ENCODE assay signal across 8 cellular contexts in the genomic region with DNA sequence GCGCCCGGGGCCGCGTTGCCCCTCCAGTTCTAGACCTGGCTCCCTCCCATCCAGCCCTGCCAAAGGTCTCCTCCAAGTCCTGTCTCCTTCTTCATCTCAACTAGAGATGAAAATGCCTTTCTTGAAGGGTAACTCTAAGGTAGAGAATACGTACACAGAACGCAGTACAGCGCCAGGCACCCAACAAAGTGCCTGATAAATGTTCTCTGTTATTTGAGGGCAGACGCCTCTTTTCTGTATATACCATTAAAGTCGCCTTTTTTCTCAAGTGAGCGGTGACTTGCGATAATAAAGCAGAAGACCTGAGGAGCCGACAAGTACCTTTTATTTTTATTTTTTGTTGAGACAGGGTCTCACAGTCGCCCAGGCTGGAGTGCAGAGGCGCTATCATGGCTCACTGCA. TPM values are rescaled to one million over a fixed set of nuclear protein-coding genes. Genes with fewer than 3 reads are reported as not detected.
A peak's percentile ranks its signal among the peaks of the same experiment; 100 is the strongest.
DNase-seq lines count a peak whose midpoint lies in the region; ATAC-seq, FAIRE-seq and TF ChIP-seq lines count a peak whose summit lies in the region.

No MANE protein-coding gene starts in this region.

- H3K79me2 ChIP-seq in GM12878 (ENCODE audit: control insufficient read depth, insufficient read depth, low read length) = no peaks in the 10 kb centered on the region

- WGBS in GM12878 (ENCODE audit: insufficient coverage, insufficient replicate concordance, low lambda C conversion rate, missing lambda C conversion rate) = 6% methylated on average over 14 of the region's 14 CpGs
- 51 to 62% methylated on average over 10 to 14 of the region's 14 CpGs for whole genome bisulfite sequencing in upper lobe of left lung, 2 donors

- no peaks in the 10 kb centered on the region for H4K20me1 ChIP-seq in GM12878 (ENCODE audit: control insufficient read depth, insufficient read depth)

- no peaks in the 10 kb centered on the region for H3K9me3 ChIP-seq in GM12878 (replicated peaks; ENCODE audit: control insufficient read depth, insufficient read depth, low read length)
- no peaks in the 10 kb centered on the region for H3K9me3 ChIP-seq in upper lobe of left lung

- no peaks in the 10 kb centered on the region for H3K9me3 Mint-ChIP-seq in activated naive CD4-positive, alpha-beta T cell treated with anti-CD3 and anti-CD28 coated beads, Interleukin-2, amount 10 ng/mL, durations not matched to agents 7 days and 5 days
- no peaks in the 10 kb centered on the region for H3K9me3 Mint-ChIP-seq in memory B cell

- intact Hi-C loops in GM12878 (cut with micrococcal nuclease; ENCODE audit: unreplicated experiment) = no loop called here

- TF ChIP-seq POLR2A in GM12878 (IDR thresholded peaks at IDR 0.05; ENCODE audit: low read depth, low read length) = no peak
- TF ChIP-seq POLR2A in upper lobe of left lung (IDR thresholded peaks at IDR 0.05) = no peak

- H3K27me3 ChIP-seq in GM12878 (replicated peaks in 1 of 2; ENCODE audit: control insufficient read depth in 2 of 2, insufficient read depth in 2 of 2, low read length in 1 of 2) = no peaks in the 10 kb centered on the region
- no peaks in the 10 kb centered on the region for H3K27me3 ChIP-seq in upper lobe of left lung

- H3K36me3 ChIP-seq in GM12878 (ENCODE audit: control insufficient read depth in 2 of 2, insufficient read depth in 2 of 2, low read length in 1 of 2) (no peaks in the 10 kb centered on the region), upper lobe of left lung (peaks cover 0 to 5% (median 0%) of the 10 kb centered on the region in 4 donors)

- H3K4me3 Mint-ChIP-seq in activated naive CD4-positive, alpha-beta T cell treated with anti-CD3 and anti-CD28 coated beads, Interleukin-2, amount 10 ng/mL, durations not matched to agents 7 days and 5 days = peak overlapping the region; percentile 79
- peak overlapping the region; percentile 94 for H3K4me3 Mint-ChIP-seq in memory B cell

- TF ChIP-seq CTCF in GM12878 (IDR thresholded peaks at IDR 0.05 in 2 of 3, conservative IDR thresholded peaks at IDR 0.05 in 1 of 3; ENCODE audit: control insufficient read depth in 2 of 3, extremely low read depth in 1 of 3, insufficient read depth in 1 of 3, low read depth in 3 of 3, low read length in 3 of 3) (no peak), upper lobe of left lung (IDR thresholded peaks at IDR 0.05) (no peak), GM20000 (IDR thresholded peaks at IDR 0.05; ENCODE audit: extremely low read depth, missing control alignments) (no peak)

- H3K27ac ChIP-seq in GM12878 (ENCODE audit: control insufficient read depth, insufficient read depth) (no peak overlapping the region), upper lobe of left lung (peak overlapping the region; percentile 93 to 98 (median 94))

- BruUV-seq in GM12878 (replicated peaks; lab: Mats Ljungman, UMichigan) = no TSS peak

- peak overlapping the region; percentile 86 for H2AFZ ChIP-seq in GM12878 (ENCODE audit: control insufficient read depth, low read depth, low read length)

- H3K4me2 ChIP-seq in GM12878 (ENCODE audit: control insufficient read depth, insufficient read depth) = peak overlapping the region; percentile 78

- CTCF ChIA-PET in activated naive CD4-positive, alpha-beta T cell treated with anti-CD3 and anti-CD28 coated beads, Interleukin-2, amount 10 ng/mL, durations not matched to agents 7 days and 5 days (lab: Charles Lee) = no interaction called here
- CTCF ChIA-PET in GM12878 (lab: Yijun Ruan, JAX) = interaction anchor here (0.7 to 3.5 kb wide), 5 partner anchors 10 to 258 kb away, joined by 3 to 36 read pairs (median 5); no protein-coding TSS in a partner anchor

- TF ChIP-seq RAD21 in GM12878 (IDR thresholded peaks at IDR 0.05; ENCODE audit: insufficient read depth, low read depth, low read length) = no peak

- SMC1A ChIA-PET in GM12878 (lab: Charles Lee; ENCODE audit: uncharacterized antibody, unreplicated experiment) = interaction anchor here (1.2 to 1.7 kb wide), 2 partner anchors 17 to 19 kb away, joined by 3 to 5 read pairs; no protein-coding TSS in a partner anchor

- H3K27me3 Mint-ChIP-seq in activated naive CD4-positive, alpha-beta T cell treated with anti-CD3 and anti-CD28 coated beads, Interleukin-2, amount 10 ng/mL, durations not matched to agents 7 days and 5 days = peaks cover 3% of the 10 kb centered on the region
- H3K27me3 Mint-ChIP-seq in memory B cell = no peaks in the 10 kb centered on the region

- H3K4me1 Mint-ChIP-seq in activated naive CD4-positive, alpha-beta T cell treated with anti-CD3 and anti-CD28 coated beads, Interleukin-2, amount 10 ng/mL, durations not matched to agents 7 days and 5 days = peaks cover 22% of the 10 kb centered on the region
- peaks cover 20% of the 10 kb centered on the region for H3K4me1 Mint-ChIP-seq in memory B cell

- no peak for DNase-seq in activated naive CD4-positive, alpha-beta T cell treated with anti-CD3 and anti-CD28 coated beads, Interleukin-2, amount 10 ng/mL, durations not matched to agents 7 days and 5 days
- DNase-seq in activated naive CD4-positive, alpha-beta T cell treated with anti-CD3 and anti-CD28 coated beads, Interleukin-2, amount 50 U/mL, for 16 hours = no peak
- no peak for DNase-seq in GM12878 (ENCODE audit: low read depth, low spot score)
- no peak for DNase-seq in memory B cell (ENCODE audit: low spot score in 2 of 2)
- no peak for DNase-seq in upper lobe of left lung
- DNase-seq in CD1c-positive myeloid dendritic cell (ENCODE audit: extremely low spot score) = no peak
- no peak for DNase-seq in GM20000 (ENCODE audit: low spot score)

- FAIRE-seq in GM12878 (lab: Jason Lieb, UNC) = no peak

- peak overlapping the region; percentile 75 for H3K4me3 ChIP-seq in GM12878
- peak overlapping the region; percentile 67 to 84 (median 77) for H3K4me3 ChIP-seq in upper lobe of left lung

- TF ChIP-seq EP300 in GM12878 (IDR thresholded peaks at IDR 0.05; ENCODE audit: borderline replicate concordance in 1 of 2, control insufficient read depth in 1 of 2, low read depth in 2 of 2, low read length in 2 of 2) = no peak
- no peak for TF ChIP-seq EP300 in upper lobe of left lung (IDR thresholded peaks at IDR 0.05)

- peaks cover 24% of the 10 kb centered on the region for H3K4me1 ChIP-seq in GM12878 (ENCODE audit: control insufficient read depth, insufficient read depth, low read length)
- peaks cover 8 to 31% (median 20%) of the 10 kb centered on the region in 4 donors for H3K4me1 ChIP-seq in upper lobe of left lung

- no peak overlapping the region for H3K9ac ChIP-seq in GM12878 (ENCODE audit: control insufficient read depth, insufficient read depth, low read length)

- in situ Hi-C loops in GM12878 (cut with MboI) = no loop called here

- H3K27ac Mint-ChIP-seq in activated naive CD4-positive, alpha-beta T cell treated with anti-CD3 and anti-CD28 coated beads, Interleukin-2, amount 10 ng/mL, durations not matched to agents 7 days and 5 days = peak overlapping the region; percentile 84
- peak overlapping the region; percentile 86 for H3K27ac Mint-ChIP-seq in memory B cell

- RAD21 ChIA-PET in GM12878 (lab: Charles Lee; ENCODE audit: unreplicated experiment) = interaction anchor here (2.1 kb wide), 1 partner anchor 17 kb away, joined by 5 read pairs; no protein-coding TSS in a partner anchor

- no peaks in the 10 kb centered on the region for H3K36me3 Mint-ChIP-seq in activated naive CD4-positive, alpha-beta T cell treated with anti-CD3 and anti-CD28 coated beads, Interleukin-2, amount 10 ng/mL, durations not matched to agents 7 days and 5 days
- peaks cover 3% of the 10 kb centered on the region for H3K36me3 Mint-ChIP-seq in memory B cell

- POLR2A ChIA-PET in GM12878 (lab: Charles Lee) = interaction anchor here (0.6 kb wide), 1 partner anchor 796 kb away, joined by 3 read pairs; no protein-coding TSS in a partner anchor

- ATAC-seq in GM12878 = no peak
- peak; percentile 7 for ATAC-seq in memory B cell (ENCODE audit: low read depth)
- ATAC-seq in upper lobe of left lung (ENCODE audit: low FRiP score in 2 of 2) = no peak
- no peak for ATAC-seq in HG03139 (IDR thresholded peaks at IDR 0.05; ENCODE audit: unreplicated experiment)

RNA-seq across cellular contexts. Expression of a gene that starts 0.8 kb away (rescaled TPM):
- total RNA-seq in GM12878 (2013; cell fraction: nucleolus; rRNA removed) = 1.1 and 1.9 TPM in 2 replicates
- total RNA-seq in GM12878 (2014; rRNA removed) = 19.0 and 25.1 TPM in 2 replicates
- total RNA-seq in GM12878 (2014; rRNA removed; fragmentation: Illumina TruSeq; extraction: Trizol) = 18.5 and 20.8 TPM in 2 replicates
- total RNA-seq in GM12878 (2021) = 38.4 and 43.6 TPM in 2 replicates
- 7.2 TPM for polyA plus RNA-seq in GM12878 (2011; ENCODE audit: low read depth)
- polyA plus RNA-seq in GM12878 (2011; rRNA removed) = 37.0 and 40.8 TPM in 2 replicates
- 29.0 TPM in 2 replicates for polyA plus RNA-seq in GM12878 (2011; cell fraction: cytosol; rRNA removed)
- 9.0 and 10.1 TPM in 2 replicates for polyA plus RNA-seq in GM12878 (2011; cell fraction: nucleus; rRNA removed)
- polyA plus RNA-seq in GM12878 (2012) = 19.2 and 31.7 TPM in 2 replicates
- 42.3 and 45.3 TPM in 2 replicates for polyA plus RNA-seq in GM12878 (2014; fragmentation: Illumina TruSeq; extraction: Trizol)
- 1 to 10 TPM; 6.0 to 6.2 TPM for polyA plus RNA-seq in GM12878 (2014; fragmentation: Nextera tagmentation; extraction: Ambion mirVana)
- polyA plus RNA-seq in GM12878 (2014; rRNA removed) = 34.5 and 35.5 TPM in 2 replicates
- 10 to 100 TPM; 23.1 to 23.5 TPM for polyA plus RNA-seq in GM12878 (2016; fragmentation: Nextera tagmentation; extraction: Ambion mirVana)
- polyA minus RNA-seq in GM12878 (2011; rRNA and poly(A)+ RNA removed) = 18.1 and 18.3 TPM in 2 replicates
- polyA minus RNA-seq in GM12878 (2011; cell fraction: cytosol; rRNA and poly(A)+ RNA removed) = 13.1 and 15.2 TPM in 2 replicates
- 2.3 and 4.8 TPM in 2 replicates for polyA minus RNA-seq in GM12878 (2011; cell fraction: nucleus; rRNA and poly(A)+ RNA removed)
- total RNA-seq in upper lobe of left lung = 100 to 1,000 TPM in 3 of 6 donors, 10 to 100 TPM in 3; 75.4 to 235 (median 119) TPM

RNA-seq across cellular contexts. Expression of a gene that starts 17.7 kb away (rescaled TPM):
- 31.1 and 32.4 TPM in 2 replicates for total RNA-seq in GM12878 (2013; cell fraction: nucleolus; rRNA removed)
- total RNA-seq in GM12878 (2014; rRNA removed) (31.1 and 32.6 TPM in 2 replicates), GM12878 (2014; rRNA removed; fragmentation: Illumina TruSeq; extraction: Trizol) (20.6 and 25.3 TPM in 2 replicates), GM12878 (2021) (38.3 and 39.0 TPM in 2 replicates), upper lobe of left lung (10 to 100 TPM; 51.2 to 99.9 (median 77.6) TPM)
- polyA plus RNA-seq in GM12878 (2011; ENCODE audit: low read depth) = 19.3 TPM
- polyA plus RNA-seq in GM12878 (2011; rRNA removed) (35.4 and 57.1 TPM in 2 replicates), GM12878 (2014; fragmentation: Illumina TruSeq; extraction: Trizol) (28.4 and 34.4 TPM in 2 replicates), GM12878 (2014; fragmentation: Nextera tagmentation; extraction: Ambion mirVana) (10 to 100 TPM; 30.4 to 44.8 TPM), GM12878 (2014; rRNA removed) (26.7 and 28.7 TPM in 2 replicates), GM12878 (2016; fragmentation: Nextera tagmentation; extraction: Ambion mirVana) (10 to 100 TPM; 31.4 to 39.2 TPM)
- 47.8 and 61.9 TPM in 2 replicates for polyA plus RNA-seq in GM12878 (2011; cell fraction: cytosol; rRNA removed)
- polyA plus RNA-seq in GM12878 (2011; cell fraction: nucleus; rRNA removed) = 35.6 and 51.9 TPM in 2 replicates
- polyA plus RNA-seq in GM12878 (2012) = 20.8 and 20.9 TPM in 2 replicates
- polyA minus RNA-seq in GM12878 (2011; rRNA and poly(A)+ RNA removed) = 44.6 and 50.3 TPM in 2 replicates
- 15.6 and 23.2 TPM in 2 replicates for polyA minus RNA-seq in GM12878 (2011; cell fraction: cytosol; rRNA and poly(A)+ RNA removed)
- polyA minus RNA-seq in GM12878 (2011; cell fraction: nucleus; rRNA and poly(A)+ RNA removed) = 33.2 and 41.0 TPM in 2 replicates

RNA-seq across cellular contexts. Expression of a gene that starts 17.7 kb away (rescaled TPM):
- total RNA-seq in GM12878 (2013; cell fraction: nucleolus; rRNA removed) = 12.2 and 15.0 TPM in 2 replicates
- total RNA-seq in GM12878 (2014; rRNA removed) (3.7 and 3.8 TPM in 2 replicates), GM12878 (2014; rRNA removed; fragmentation: Illumina TruSeq; extraction: Trizol) (2.7 and 3.0 TPM in 2 replicates), GM12878 (2021) (5.3 and 6.7 TPM in 2 replicates), upper lobe of left lung (10 to 100 TPM in 5 of 6 donors, 1 to 10 TPM in 1; 5.2 to 17.3 (median 13.9) TPM)
- polyA plus RNA-seq in GM12878 (2011; ENCODE audit: low read depth) = 1.1 TPM
- polyA plus RNA-seq in GM12878 (2011; rRNA removed) (3.2 and 3.7 TPM in 2 replicates), GM12878 (2014; fragmentation: Illumina TruSeq; extraction: Trizol) (0.87 and 1.7 TPM in 2 replicates), GM12878 (2014; fragmentation: Nextera tagmentation; extraction: Ambion mirVana) (under 1 TPM; 0.11 to 0.13 TPM), GM12878 (2014; rRNA removed) (2.3 and 2.9 TPM in 2 replicates), GM12878 (2016; fragmentation: Nextera tagmentation; extraction: Ambion mirVana) (1 to 10 TPM; 1.9 to 2.1 TPM)
- 4.1 and 5.2 TPM in 2 replicates for polyA plus RNA-seq in GM12878 (2011; cell fraction: cytosol; rRNA removed)
- 5.1 and 6.4 TPM in 2 replicates for polyA plus RNA-seq in GM12878 (2011; cell fraction: nucleus; rRNA removed)
- polyA plus RNA-seq in GM12878 (2012) = 0.72 and 1.0 TPM in 2 replicates
- polyA minus RNA-seq in GM12878 (2011; rRNA and poly(A)+ RNA removed) = 21.1 and 21.9 TPM in 2 replicates
- 4.8 and 5.7 TPM in 2 replicates for polyA minus RNA-seq in GM12878 (2011; cell fraction: cytosol; rRNA and poly(A)+ RNA removed)
- 12.3 and 22.7 TPM in 2 replicates for polyA minus RNA-seq in GM12878 (2011; cell fraction: nucleus; rRNA and poly(A)+ RNA removed)
